Comparison of ENCODE assay signal across 11 cellular contexts in genomic region chr3:190319660-190320059, GRCh38. TPM values are rescaled to one million over a fixed set of nuclear protein-coding genes. Genes with fewer than 3 reads are reported as not detected.
DNase-seq lines count a peak whose midpoint lies in the region; ATAC-seq and TF ChIP-seq lines count a peak whose summit lies in the region.
"Had no signal": no experiment of that assay in that cellular context is flagged by ENCODE, and none has a peak within 500 bp of the region (broad histone marks: within the 10 kb centered on the region; RNA-seq: fewer than 3 reads in every experiment).

No MANE protein-coding gene starts in this region.

- H3K27ac ChIP-seq in HEK293 (ENCODE audit: extremely low read depth, low read depth, low read length) (no peak overlapping the region), esophagus (ENCODE audit: low read depth in 2 of 2, low read length in 1 of 2) (peak overlapping the region; percentile 58 to 64)
- H3K27ac ChIP-seq: left ventricle myocardium inferior had no signal

- TF ChIP-seq CTCF in HEK293 (tag by site-specific recombination; IDR thresholded peaks at IDR 0.05), result no peak

- no peak for ATAC-seq in GM21360 (IDR thresholded peaks at IDR 0.05; ENCODE audit: unreplicated experiment)

- H3K27me3 ChIP-seq in esophagus (ENCODE audit: control insufficient read depth in 1 of 2, insufficient read depth in 2 of 2, low read length in 2 of 2), result no peaks in the 10 kb centered on the region

- no peaks in the 10 kb centered on the region for H3K4me1 ChIP-seq in HEK293 (ENCODE audit: control insufficient read depth, insufficient read depth, low read length)
- no peaks in the 10 kb centered on the region for H3K4me1 ChIP-seq in esophagus (ENCODE audit: control insufficient read depth in 2 of 2, insufficient read depth in 2 of 2, low read length in 1 of 2)

- 52 to 61% methylated on average over 4 of the region's 4 CpGs for WGBS in esophagus, 2 donors

- H3K4me3 ChIP-seq in HEK293 (ENCODE audit: low read depth, low read length), result no peak overlapping the region
- no peak overlapping the region for H3K4me3 ChIP-seq in esophagus (ENCODE audit: low read depth in 1 of 2, low read length in 2 of 2)
- H3K4me3 ChIP-seq: left ventricle myocardium inferior had no signal

- POLR2A ChIA-PET in HEK293 (lab: Yijun Ruan, JAX), result no interaction called here

- H3K9me3 ChIP-seq in HEK293 (ENCODE audit: control insufficient read depth, insufficient read depth, low read depth, low read length) (no peaks in the 10 kb centered on the region), esophagus (ENCODE audit: control insufficient read depth in 2 of 2, insufficient read depth in 1 of 2, low read depth in 1 of 2, low read length in 1 of 2) (no peaks in the 10 kb centered on the region)
- H3K9me3 ChIP-seq: left ventricle myocardium inferior had no signal

- TF ChIP-seq POLR2A in erythroblast (IDR thresholded peaks at IDR 0.05; ENCODE audit: low read length), result no peak

- H3K36me3 ChIP-seq in HEK293 (ENCODE audit: control insufficient read depth in 2 of 2, insufficient read depth in 1 of 2, low read length in 2 of 2), result no peaks in the 10 kb centered on the region
- no peaks in the 10 kb centered on the region for H3K36me3 ChIP-seq in esophagus (ENCODE audit: control insufficient read depth in 2 of 2, insufficient read depth in 2 of 2, low read length in 1 of 2)
- H3K36me3 ChIP-seq: left ventricle myocardium inferior had no signal

- DNase-seq in SW480 (ENCODE audit: low spot score) (peak; percentile 68), DMS153 treated with DMSO at 0.1 percent for 48 hours (lab: John Stamatoyannopoulos, UW; ENCODE audit: unreplicated experiment) (no peak), erythroblast (lab: John Stamatoyannopoulos, UW) (no peak), medulla oblongata (ENCODE audit: extremely low spot score) (no peak)
- peak in 3 of 4 experiments; percentile 11 to 48 (median 32) for DNase-seq in stimulated activated CD4-positive, alpha-beta T cell treated with anti-CD3 and anti-CD28 coated beads, Interleukin-1b, Interleukin-23, amount 100 ng/mL, for 24 hours (ENCODE audit: low read depth in 4 of 4, low spot score in 1 of 4)
- DNase-seq: H7, left ventricle myocardium inferior, SHP77 treated with DMSO at 0.1 percent for 48 hours had no signal

- CTCF ChIA-PET in HEK293 (lab: Yijun Ruan, JAX), result interaction anchor here (0.6 kb wide), 1 partner anchor 564 kb away, joined by 3 read pairs; no protein-coding TSS in a partner anchor

TF ChIP-seq in HEK293, 187 proteins besides CTCF, POLR2A, EP300 and RAD21:
- TF ChIP-seq ZNF610 (tag by site-specific recombination; IDR thresholded peaks at IDR 0.05; ENCODE audit: borderline replicate concordance) (no peak), ZFHX2 (tag by site-specific recombination; conservative IDR thresholded peaks at IDR 0.05) (no peak), ZNF214 (tag by site-specific recombination; IDR thresholded peaks at IDR 0.05; ENCODE audit: borderline replicate concordance) (no peak), ZNF2 (tag by site-specific recombination; IDR thresholded peaks at IDR 0.05) (peak; percentile 62; the same call in 1 of the 2 replicates), ZNF140 (tag by site-specific recombination; IDR thresholded peaks at IDR 0.05) (no peak)

RNA-seq across cellular contexts. Expression of gene CLDN1, which starts 2.6 kb away (rescaled TPM):
- polyA plus RNA-seq in esophagus, result 10 to 100 TPM; 27.1 to 28.8 TPM

Comparison
In these comparisons a context has a peak if more than half of its experiments do, and no peak if none do; other contexts are left out.
1. DNase-seq: peak in SW480 (single experiment) and stimulated activated CD4-positive, alpha-beta T cell treated with anti-CD3 and anti-CD28 coated beads, Interleukin-1b, Interleukin-23, amount 100 ng/mL, for 24 hours (3 of 4); none in DMS153 treated with DMSO at 0.1 percent for 48 hours (single experiment), erythroblast (0 of 2) and medulla oblongata (single experiment).